8 cellular contexts compared by ENCODE assay signal in the genomic region with DNA sequence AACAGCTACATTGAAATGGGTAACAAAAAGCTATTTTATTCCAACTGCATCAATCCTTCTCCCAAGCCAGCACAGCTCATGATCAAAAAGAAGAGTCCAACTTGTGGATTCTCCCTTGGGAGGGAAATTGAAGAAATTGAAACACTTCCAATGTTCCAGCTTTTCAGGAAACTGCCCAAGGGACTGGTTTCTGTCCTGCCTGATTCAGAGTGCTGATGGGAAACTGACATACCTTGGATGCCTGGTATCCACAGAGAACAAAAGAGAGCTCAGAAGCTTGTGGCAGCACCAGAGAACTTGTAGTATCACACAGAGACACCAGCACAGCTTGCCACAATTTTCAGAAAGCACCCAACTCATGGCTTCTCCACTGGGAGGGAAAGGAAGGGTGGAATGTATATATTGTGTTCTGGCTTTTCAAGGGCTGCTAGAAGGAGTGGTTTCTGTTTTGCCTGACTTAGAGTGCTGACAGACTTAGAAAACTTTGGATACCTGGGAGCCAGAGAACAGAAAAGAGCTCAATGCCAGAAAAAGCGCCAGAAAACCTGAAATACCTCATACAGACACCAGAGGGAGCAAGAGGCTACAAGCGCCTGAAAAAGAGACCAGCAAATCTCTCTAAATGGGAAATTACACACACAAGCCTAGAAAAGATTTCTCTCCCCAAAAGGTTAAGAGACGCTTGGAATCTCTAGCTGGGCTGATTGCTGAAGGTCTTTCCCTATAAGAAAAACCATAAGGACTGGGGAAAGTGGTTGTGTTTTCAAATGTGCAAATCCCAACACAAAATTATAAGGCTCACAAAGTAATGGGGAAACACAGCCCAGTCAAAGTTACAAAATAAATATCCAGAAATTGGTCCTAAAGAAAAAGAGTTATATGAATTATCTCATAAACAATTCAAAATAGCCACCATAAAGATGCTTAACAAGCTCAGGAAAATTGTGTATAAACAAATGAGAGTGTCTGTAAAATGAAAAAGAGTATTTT.
DNase-seq lines count a peak whose midpoint lies in the region; ATAC-seq and TF ChIP-seq lines count a peak whose summit lies in the region.

No MANE protein-coding gene starts in this region.

- H3K27me3 ChIP-seq in MM.1S (replicated peaks; ENCODE audit: insufficient read depth, low read length), result no peaks in the 10 kb centered on the region

- no peaks in the 10 kb centered on the region for H3K79me2 ChIP-seq in MM.1S (ENCODE audit: low read length)

- no peak overlapping the region for H2AFZ ChIP-seq in MM.1S (ENCODE audit: low read length)

- H3F3A ChIP-seq in MM.1S (ENCODE audit: insufficient read depth, low read length), result no peaks in the 10 kb centered on the region

- H3K4me3 ChIP-seq in MM.1S (ENCODE audit: low read length) (no peak overlapping the region), mucosa of descending colon (no peak overlapping the region)

- H3K4me1 ChIP-seq in MM.1S (ENCODE audit: low read length) (no peaks in the 10 kb centered on the region), mucosa of descending colon (ENCODE audit: low read depth) (no peaks in the 10 kb centered on the region)

- H3K9me3 ChIP-seq in MM.1S (replicated peaks; ENCODE audit: insufficient read depth, low read length) (no peaks in the 10 kb centered on the region), mucosa of descending colon (no peaks in the 10 kb centered on the region)

- H3K27ac ChIP-seq in MM.1S (ENCODE audit: low read length), result no peak overlapping the region

- ATAC-seq in mucosa of descending colon, result peak; percentile 61
- ATAC-seq in GM21390 (IDR thresholded peaks at IDR 0.05; ENCODE audit: unreplicated experiment), result no peak
- no peak for ATAC-seq in GM21717 (IDR thresholded peaks at IDR 0.05; ENCODE audit: unreplicated experiment)

- no peaks in the 10 kb centered on the region for H3K36me3 ChIP-seq in MM.1S (replicated peaks; ENCODE audit: insufficient read depth, low read length)
- H3K36me3 ChIP-seq in mucosa of descending colon (ENCODE audit: low read depth), result no peaks in the 10 kb centered on the region

- TF ChIP-seq CTCF in AG09319 (IDR thresholded peaks at IDR 0.05; ENCODE audit: low read depth, low read length), result peak; percentile 83
- TF ChIP-seq CTCF in GM12873 (IDR thresholded peaks at IDR 0.05; ENCODE audit: insufficient read depth, low read depth, low read length, missing control alignments), result peak; percentile 84
- peak; percentile 74 for TF ChIP-seq CTCF in MM.1S (IDR thresholded peaks at IDR 0.05; ENCODE audit: low read length)
- TF ChIP-seq CTCF in mucosa of descending colon (IDR thresholded peaks at IDR 0.05), result peak; percentile 70

- H3K9ac ChIP-seq in MM.1S (ENCODE audit: low read length), result no peak overlapping the region

- peak; percentile 28 for DNase-seq in AG09319 (ENCODE audit: extremely low read depth, low read depth)
- DNase-seq in MM.1S, result peak; percentile 37
- peak; percentile 96 for DNase-seq in SK-MEL-5 (ENCODE audit: low read depth, low spot score)
- DNase-seq in epidermal melanocyte (ENCODE audit: insufficient read length, low spot score), result peak; percentile 56
- DNase-seq in mucosa of descending colon, result peak in 1 of 3 donors; percentile 63

- H4K20me1 ChIP-seq in MM.1S (ENCODE audit: insufficient read depth, low read length), result no peaks in the 10 kb centered on the region

- intact Hi-C loops in mucosa of descending colon (cut with DNase I, micrococcal nuclease), result loop anchor here in 1 of 2 donors (5.0 kb wide), 1 partner anchor 182 kb away; no protein-coding TSS in a partner anchor

- in situ Hi-C loops in SK-MEL-5 (cut with HindIII; ENCODE audit: low pct_unique_long_range_greater_than_20kb, low sequenced_read_pairs), result no loop called here

- no peak overlapping the region for H3K4me2 ChIP-seq in MM.1S (ENCODE audit: low read depth, low read length)

- H3K9me2 ChIP-seq in MM.1S (replicated peaks; ENCODE audit: insufficient read depth, low read length), result no peaks in the 10 kb centered on the region
